Comparison of ENCODE assay signal across 8 cellular contexts in genomic region chr15:67542192-67542461, GRCh38. TPM values are rescaled to one million over a fixed set of nuclear protein-coding genes. Genes with fewer than 3 reads are reported as not detected.
DNase-seq lines count a peak whose midpoint lies in the region; ATAC-seq and TF ChIP-seq lines count a peak whose summit lies in the region.

No MANE protein-coding gene starts in this region.

- H3K4me1 Mint-ChIP-seq in stimulated activated naive CD8-positive, alpha-beta T cell treated with anti-CD3 and anti-CD28 coated beads, Interleukin-15, amount 100 ng/mL, for 72 hours: peaks cover 68% of the 10 kb centered on the region

- peaks cover 8 to 11% of the 10 kb centered on the region in 2 donors for H3K36me3 Mint-ChIP-seq in activated naive CD4-positive, alpha-beta T cell treated with anti-CD3 and anti-CD28 coated beads, Interleukin-2, amount 50 U/mL, for 72 hours

- peak overlapping the region; percentile 91 to 92 for H3K27ac Mint-ChIP-seq in activated naive CD4-positive, alpha-beta T cell treated with anti-CD3 and anti-CD28 coated beads, Interleukin-2, amount 50 U/mL, for 72 hours
- peak overlapping the region; percentile 93 to 97 for H3K27ac Mint-ChIP-seq in stimulated activated naive CD8-positive, alpha-beta T cell treated with anti-CD3 and anti-CD28 coated beads, Interleukin-15, amount 100 ng/mL, for 72 hours

- TF ChIP-seq CTCF in AG10803 (conservative IDR thresholded peaks at IDR 0.05; ENCODE audit: low read length) (no peak), HFF-Myc (IDR thresholded peaks at IDR 0.05; ENCODE audit: low read depth, low read length, missing control alignments) (no peak)

- H3K4me3 ChIP-seq in AG10803 (ENCODE audit: low read length) (peak overlapping the region; percentile 90), HFF-Myc (replicated peaks; ENCODE audit: low read depth, low read length) (peak overlapping the region; percentile 70), iPS-18c (ENCODE audit: insufficient read depth, low read depth, low read length) (peak overlapping the region; percentile 90)

- no peaks in the 10 kb centered on the region for H3K27me3 Mint-ChIP-seq in stimulated activated naive CD8-positive, alpha-beta T cell treated with anti-CD3 and anti-CD28 coated beads, Interleukin-15, amount 100 ng/mL, for 72 hours

- H3K9me3 Mint-ChIP-seq in activated naive CD4-positive, alpha-beta T cell treated with anti-CD3 and anti-CD28 coated beads, Interleukin-2, amount 50 U/mL, for 72 hours: no peaks in the 10 kb centered on the region
- H3K9me3 Mint-ChIP-seq in stimulated activated naive CD8-positive, alpha-beta T cell treated with anti-CD3 and anti-CD28 coated beads, Interleukin-15, amount 100 ng/mL, for 72 hours: no peaks in the 10 kb centered on the region

- H3K9me3 ChIP-seq in iPS-18c (ENCODE audit: control insufficient read depth, insufficient read depth, low read length): no peaks in the 10 kb centered on the region

- ATAC-seq in activated naive CD4-positive, alpha-beta T cell treated with anti-CD3 and anti-CD28 coated beads, Interleukin-2, amount 50 U/mL, for 72 hours: peak in 1 of 2 donors; percentile 12
- ATAC-seq in stimulated activated naive CD8-positive, alpha-beta T cell treated with anti-CD3 and anti-CD28 coated beads, Interleukin-15, amount 100 ng/mL, for 72 hours: no peak
- ATAC-seq in HG03520 (IDR thresholded peaks at IDR 0.05; ENCODE audit: unreplicated experiment): no peak
- no peak for ATAC-seq in GM21717 (IDR thresholded peaks at IDR 0.05; ENCODE audit: unreplicated experiment)

- DNase-seq in AG10803 (ENCODE audit: low read depth) (no peak), HFF-Myc (ENCODE audit: extremely low read depth, low read depth) (no peak), DMS79 (lab: John Stamatoyannopoulos, UW) (no peak)
- no peak for DNase-seq in activated naive CD4-positive, alpha-beta T cell treated with anti-CD3 and anti-CD28 coated beads, Interleukin-2, amount 50 U/mL, for 72 hours (ENCODE audit: low spot score in 2 of 2)
- DNase-seq in stimulated activated naive CD8-positive, alpha-beta T cell treated with anti-CD3 and anti-CD28 coated beads, Interleukin-15, amount 100 ng/mL, for 72 hours: no peak

- peak overlapping the region; percentile 93 to 96 for H3K4me3 Mint-ChIP-seq in stimulated activated naive CD8-positive, alpha-beta T cell treated with anti-CD3 and anti-CD28 coated beads, Interleukin-15, amount 100 ng/mL, for 72 hours

RNA-seq across cellular contexts. Expression of gene MAP2K5, which starts 0.4 kb away (rescaled TPM):
- total RNA-seq in activated naive CD4-positive, alpha-beta T cell treated with anti-CD3 and anti-CD28 coated beads, Interleukin-2, amount 50 U/mL, for 72 hours: 10 to 100 TPM; 20.0 to 23.9 TPM

RNA-seq across cellular contexts. Expression of gene C15orf61, which starts 21.2 kb away (rescaled TPM):
- total RNA-seq in activated naive CD4-positive, alpha-beta T cell treated with anti-CD3 and anti-CD28 coated beads, Interleukin-2, amount 50 U/mL, for 72 hours: 1 to 10 TPM; 4.1 to 5.8 TPM
